Comparison of ENCODE assay signal across 8 cellular contexts in the genomic region with DNA sequence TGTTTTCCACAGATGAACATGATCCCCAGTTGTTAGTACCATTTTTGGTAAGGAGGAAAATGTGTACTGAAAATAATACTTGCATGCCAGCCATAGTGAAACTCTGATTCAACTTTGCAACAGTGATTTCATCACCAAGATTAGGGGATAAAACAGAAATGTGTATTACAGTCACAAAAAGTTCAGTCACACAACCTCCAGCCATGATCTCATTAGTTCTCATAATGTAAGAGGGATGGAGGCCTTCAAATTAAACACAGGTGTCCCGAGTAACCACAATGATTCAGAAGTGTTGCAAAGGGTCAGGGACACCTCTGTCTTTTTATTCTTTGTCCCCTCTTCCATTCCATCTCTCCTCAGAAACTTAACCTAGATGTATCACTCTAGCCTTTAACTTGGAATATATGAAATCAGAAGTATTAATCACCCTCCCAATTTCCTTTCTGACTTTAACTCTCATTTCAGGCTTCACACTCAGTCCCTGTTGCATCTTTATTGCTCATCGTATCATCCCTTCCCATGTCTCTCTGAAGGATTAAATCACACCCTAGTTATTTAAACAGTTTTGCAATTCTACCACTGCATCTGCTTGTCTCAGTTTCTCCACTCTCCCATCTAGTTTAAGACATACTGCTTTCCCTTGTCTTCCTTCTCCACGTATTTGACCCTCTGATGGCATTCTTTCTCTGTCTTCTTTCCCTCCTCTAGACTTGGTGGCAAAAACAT.
DNase-seq lines count a peak whose midpoint lies in the region; ATAC-seq, FAIRE-seq and TF ChIP-seq lines count a peak whose summit lies in the region.

No MANE protein-coding gene starts in this region.

- H3K27ac Mint-ChIP-seq in T-cell = no peak overlapping the region

- ATAC-seq in GM21825 (IDR thresholded peaks at IDR 0.05; ENCODE audit: unreplicated experiment) (peak; percentile 67), T-cell (replicated peaks in 1 of 4) (no peak)

- H3K36me3 Mint-ChIP-seq in T-cell = peaks cover 3% of the 10 kb centered on the region

- peak; percentile 46 for DNase-seq in GM13976 (ENCODE audit: low spot score)
- DNase-seq in RCC 7860 (ENCODE audit: low spot score) = peak; percentile 83
- peak; percentile 99 for DNase-seq in iris pigment epithelial cell (ENCODE audit: low read depth)
- DNase-seq in T-cell = no peak
- no peak for DNase-seq in HK-2 (ENCODE audit: unreplicated experiment)
- no peak for DNase-seq in stimulated activated CD4-positive, alpha-beta T cell treated with anti-CD3 and anti-CD28 coated beads, Interleukin-1b, Interleukin-23, amount 100 ng/mL, for 48 hours
- no peak for DNase-seq in NCI-H128 (lab: John Stamatoyannopoulos, UW; ENCODE audit: unreplicated experiment)

- H3K4me1 Mint-ChIP-seq in T-cell = peaks cover 0 to 11% (median 0%) of the 10 kb centered on the region in 3 donors

- CTCF ChIA-PET in T-cell (lab: Charles Lee) = no interaction called here

- peak; percentile 45 for FAIRE-seq in RCC 7860 (lab: Jason Lieb, UNC)

- POLR2A ChIA-PET in T-cell (lab: Charles Lee) = interaction anchor here in 1 of 2 donors (0.6 kb wide), 1 partner anchor 292 kb away, joined by 3 read pairs; no protein-coding TSS in a partner anchor

- no peak for TF ChIP-seq CTCF in GM13976 (IDR thresholded peaks at IDR 0.05; ENCODE audit: borderline replicate concordance, control extremely low read depth, extremely low read depth, insufficient read depth, missing control alignments)

- no peaks in the 10 kb centered on the region for H3K9me3 Mint-ChIP-seq in T-cell

- H3K4me3 Mint-ChIP-seq in T-cell = no peak overlapping the region

- in situ Hi-C loops in GM13976 (cut with MboI; ENCODE audit: low sequenced_read_pairs, unreplicated experiment) = no loop called here

- H3K27me3 Mint-ChIP-seq in T-cell = peaks cover 0 to 2% of the 10 kb centered on the region in 2 donors

Comparison
In these comparisons a context has a peak if more than half of its experiments do, and no peak if none do; other contexts are left out.
1. DNase-seq: peak in GM13976 (single experiment), RCC 7860 (single experiment) and iris pigment epithelial cell (single experiment); none in T-cell (0 of 34), HK-2 (single experiment), stimulated activated CD4-positive, alpha-beta T cell treated with anti-CD3 and anti-CD28 coated beads, Interleukin-1b, Interleukin-23, amount 100 ng/mL, for 48 hours (single experiment) and NCI-H128 (single experiment).